Comparison of ENCODE assay signal across 8 cellular contexts in the genomic region with DNA sequence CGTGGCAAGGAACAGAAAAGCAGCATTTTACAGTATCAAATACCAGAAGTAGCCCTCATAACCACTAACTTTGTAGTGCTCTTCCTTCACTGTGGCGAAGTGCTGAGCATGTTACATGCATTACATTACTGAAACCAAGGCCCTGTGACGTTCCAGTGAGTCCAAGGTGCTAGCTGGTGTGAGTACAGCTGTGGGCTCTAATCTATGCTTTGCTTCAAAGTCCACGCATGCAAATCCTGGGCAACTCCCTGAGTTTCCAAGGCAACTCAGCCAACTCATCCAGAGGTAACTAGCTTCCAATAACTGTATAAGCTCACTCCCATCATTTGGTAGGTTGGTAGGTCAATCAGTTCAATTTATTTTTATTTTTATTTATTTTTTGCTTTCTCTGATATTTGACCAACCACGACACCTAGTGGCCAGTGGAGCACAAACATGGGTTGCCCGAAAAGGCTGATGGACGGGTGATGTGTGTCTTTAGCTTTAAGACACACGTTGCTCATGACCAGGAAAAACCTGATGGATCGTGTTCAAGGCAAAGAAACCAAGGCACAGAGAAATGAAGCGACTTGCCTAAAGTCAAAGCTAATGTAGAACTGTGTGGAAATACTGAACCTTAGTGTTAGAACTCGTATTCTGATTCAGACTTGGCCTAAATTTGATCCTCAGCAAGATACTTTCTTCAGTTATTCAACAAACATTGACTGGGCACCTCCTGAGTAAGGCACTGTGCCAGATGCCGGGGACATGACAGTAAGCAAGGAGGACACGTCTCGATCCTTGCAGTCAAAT.
DNase-seq lines count a peak whose midpoint lies in the region; ATAC-seq, FAIRE-seq and TF ChIP-seq lines count a peak whose summit lies in the region.

No MANE protein-coding gene starts in this region.

- H3K27me3 ChIP-seq in esophagus squamous epithelium, result no peaks in the 10 kb centered on the region
- H3K27me3 ChIP-seq in tibial nerve, result no peaks in the 10 kb centered on the region

- H3K36me3 Mint-ChIP-seq in natural killer cell treated with Interleukin-12 subunit alpha and Interleukin-12 subunit beta and Interleukin-15 and Interleukin-18, amount 100 ng/mL, for 72 hours, result no peaks in the 10 kb centered on the region

- TF ChIP-seq CTCF in D721Med (IDR thresholded peaks at IDR 0.05; ENCODE audit: insufficient read depth, missing control alignments) (peak; percentile 85), esophagus squamous epithelium (IDR thresholded peaks at IDR 0.05) (peak; percentile 77 to 94 (median 88)), tibial nerve (IDR thresholded peaks at IDR 0.05) (peak; percentile 79 to 89 (median 81))

- peaks cover 0 to 41% (median 9%) of the 10 kb centered on the region in 3 donors for H3K4me1 ChIP-seq in esophagus squamous epithelium
- H3K4me1 ChIP-seq in tibial nerve, result peaks cover 0 to 45% (median 11%) of the 10 kb centered on the region in 4 donors

- H3K4me1 Mint-ChIP-seq in natural killer cell treated with Interleukin-12 subunit alpha and Interleukin-12 subunit beta and Interleukin-15 and Interleukin-18, amount 100 ng/mL, for 72 hours (ENCODE audit: low read depth in 2 of 2), result no peaks in the 10 kb centered on the region

- TF ChIP-seq EP300 in tibial nerve (IDR thresholded peaks at IDR 0.05), result no peak

- H3K9me3 ChIP-seq in esophagus squamous epithelium, result no peaks in the 10 kb centered on the region
- H3K9me3 ChIP-seq in tibial nerve, result no peaks in the 10 kb centered on the region

- H3K27ac ChIP-seq in esophagus squamous epithelium (peak overlapping the region; percentile 66 to 83 (median 72)), tibial nerve (peak overlapping the region in 3 of 4 donors; percentile 61 to 82 (median 73))

- no peak for DNase-seq in D721Med (ENCODE audit: insufficient read length, low spot score)
- DNase-seq in NOMO-1 (lab: John Stamatoyannopoulos, UW; ENCODE audit: unreplicated experiment in 2 of 2), result peak; percentile 9 to 36
- DNase-seq in activated T-cell treated with anti-CD3 and anti-CD28 coated beads for 4 hours, result peak; percentile 56
- DNase-seq in esophagus squamous epithelium (lab: John Stamatoyannopoulos, UW), result no peak
- DNase-seq in natural killer cell treated with Interleukin-12 subunit alpha and Interleukin-12 subunit beta and Interleukin-15 and Interleukin-18, amount 100 ng/mL, for 72 hours (ENCODE audit: low spot score), result no peak
- peak; percentile 55 to 80 for DNase-seq in tibial nerve (ENCODE audit: low spot score in 2 of 2)

- H3K4me3 ChIP-seq in esophagus squamous epithelium (no peak overlapping the region), tibial nerve (no peak overlapping the region)

- WGBS in esophagus squamous epithelium, 2 donors, result 15 to 19% methylated on average over 13 to 14 of the region's 14 CpGs
- WGBS in tibial nerve, 2 donors, result 26 to 28% methylated on average over 14 of the region's 14 CpGs

- intact Hi-C loops in esophagus squamous epithelium (cut with DNase I), result loop anchor here (10.0 kb wide), 1 partner anchor 355 kb away; no protein-coding TSS in a partner anchor

- H3K36me3 ChIP-seq in esophagus squamous epithelium (peaks cover 0 to 4% (median 0%) of the 10 kb centered on the region in 3 donors), tibial nerve (no peaks in the 10 kb centered on the region)

- ATAC-seq in GM19467 (IDR thresholded peaks at IDR 0.05; ENCODE audit: unreplicated experiment) (peak; percentile 100), HG03521 (IDR thresholded peaks at IDR 0.05; ENCODE audit: unreplicated experiment) (peak; percentile 100)
- ATAC-seq in natural killer cell treated with Interleukin-12 subunit alpha and Interleukin-12 subunit beta and Interleukin-15 and Interleukin-18, amount 100 ng/mL, for 72 hours, result peak; percentile 59 to 70

- no peak for FAIRE-seq in D721Med (lab: Jason Lieb, UNC)

- no peak overlapping the region for H3K4me3 Mint-ChIP-seq in natural killer cell treated with Interleukin-12 subunit alpha and Interleukin-12 subunit beta and Interleukin-15 and Interleukin-18, amount 100 ng/mL, for 72 hours

- TF ChIP-seq POLR2A in esophagus squamous epithelium (IDR thresholded peaks at IDR 0.05) (no peak), tibial nerve (IDR thresholded peaks at IDR 0.05) (no peak)

- H3K9me3 Mint-ChIP-seq in natural killer cell treated with Interleukin-12 subunit alpha and Interleukin-12 subunit beta and Interleukin-15 and Interleukin-18, amount 100 ng/mL, for 72 hours, result no peaks in the 10 kb centered on the region

- H3K27ac Mint-ChIP-seq in natural killer cell treated with Interleukin-12 subunit alpha and Interleukin-12 subunit beta and Interleukin-15 and Interleukin-18, amount 100 ng/mL, for 72 hours, result no peak overlapping the region

- H3K27me3 Mint-ChIP-seq in natural killer cell treated with Interleukin-12 subunit alpha and Interleukin-12 subunit beta and Interleukin-15 and Interleukin-18, amount 100 ng/mL, for 72 hours, result peaks cover 20 to 27% of the 10 kb centered on the region in 2 donors

Comparison
In these comparisons a context has a peak if more than half of its experiments do, and no peak if none do; other contexts are left out.
1. DNase-seq: peak in NOMO-1 (2 of 2), activated T-cell treated with anti-CD3 and anti-CD28 coated beads for 4 hours (single experiment) and tibial nerve (2 of 2); none in D721Med (single experiment), esophagus squamous epithelium (single experiment) and natural killer cell treated with Interleukin-12 subunit alpha and Interleukin-12 subunit beta and Interleukin-15 and Interleukin-18, amount 100 ng/mL, for 72 hours (single experiment).
2. Peak in every context shown above with its lines, with median percentiles within 50 percentile points of each other: CTCF ChIP-seq and ATAC-seq.